33 cellular contexts compared by ENCODE assay signal in the genomic region with DNA sequence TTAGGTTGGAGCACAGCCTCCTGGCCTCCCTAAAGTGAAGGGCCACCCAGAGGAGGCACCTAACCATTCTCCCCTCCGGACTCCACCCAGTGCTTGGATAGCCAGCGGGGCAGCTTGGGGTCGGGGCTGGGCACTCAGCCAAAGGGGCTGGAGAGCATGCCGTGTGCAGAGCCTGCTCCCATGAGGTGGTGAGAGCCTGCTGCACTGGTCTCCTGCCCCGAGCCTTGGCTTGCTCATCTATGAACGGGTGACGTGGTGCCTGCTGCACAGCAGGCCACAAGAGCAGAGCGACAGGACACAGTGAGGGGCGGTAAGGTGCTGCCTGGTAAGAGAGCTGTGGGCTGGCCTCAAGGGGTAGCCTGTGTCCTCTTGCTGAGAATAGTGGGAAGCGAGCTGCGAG. TPM values are rescaled to one million over a fixed set of nuclear protein-coding genes. Genes with fewer than 3 reads are reported as not detected.
"Had no signal": no experiment of that assay in that cellular context is flagged by ENCODE, and none has a peak within 500 bp of the region (broad histone marks: within the 10 kb centered on the region; RNA-seq: fewer than 3 reads in every experiment).

No MANE protein-coding gene starts in this region.

- H3K4me2 ChIP-seq: PC-9 had no signal

- H3K36me3 ChIP-seq: cardiac muscle cell, colonic mucosa had no signal

- DNase-seq: activated B cell treated with CpG ODN at 0.5 μM for 24 hours; activated CD4-positive, alpha-beta memory T cell treated with anti-CD3 and anti-CD28 coated beads for 36 hours; activated CD4-positive, alpha-beta T cell treated with anti-CD3 and anti-CD28 coated beads for 4 hours; activated CD4-positive, alpha-beta T cell treated with anti-CD3 and anti-CD28 coated beads, Interleukin-2, amount 50 U/mL, for 1 hour; activated CD4-positive, CD25-positive, alpha-beta regulatory T cell treated with anti-CD3 and anti-CD28 coated beads, Interleukin-2, amount 50 U/mL, for 72 hours; activated CD8-positive, alpha-beta memory T cell treated with anti-CD3 and anti-CD28 coated beads, Interleukin-2, amount 50 U/mL, for 4 hours; activated gamma-delta T cell treated with Interleukin-2 at 50 U/mL for 16 hours; activated naive CD4-positive, alpha-beta T cell treated with anti-CD3 and anti-CD28 coated beads, Interleukin-2, amount 10 ng/mL, durations not matched to agents 7 days and 5 days; activated naive CD8-positive, alpha-beta T cell treated with anti-CD3 and anti-CD28 coated beads, Interleukin-2, amount 50 U/mL, for 24 hours; activated T-cell treated with anti-CD3 and anti-CD28 coated beads for 4 hours; activated T-cell treated with anti-CD3 and anti-CD28 coated beads, Interleukin-2, amount 50 U/mL, for 4 hours; anterior cingulate cortex; colonic mucosa; Karpas-422; MV-4-11; NCI-H1092; NCI-H1417; NCI-H146; NCI-H187; NCI-H2029 treated with DMSO at 0.1 percent for 48 hours; NCI-H2107; NCI-H2171; NCI-H446 treated with DMSO at 0.1 percent for 48 hours; NCI-H524; PC-9; SIG-M5; T-cell; T-helper 17 cell had no signal

- H2AFZ ChIP-seq: PC-9 had no signal

- H3K4me3 ChIP-seq: cardiac muscle cell, colonic mucosa, PC-9 had no signal

- H3K27me3 ChIP-seq: cardiac muscle cell, colonic mucosa had no signal

- H3K4me1 ChIP-seq: colonic mucosa had no signal

- H3K9me3 ChIP-seq: colonic mucosa had no signal

- H3K27ac ChIP-seq: cardiac muscle cell, colonic mucosa, PC-9, RWPE1, VCaP had no signal

RNA-seq across cellular contexts. Expression of a gene that starts 14.0 kb away (rescaled TPM):
- total RNA-seq: activated B cell treated with CpG ODN at 0.5 μM for 24 hours; activated T-cell treated with anti-CD3 and anti-CD28 coated beads, Interleukin-2, amount 50 U/mL, for 4 hours; cardiac muscle cell; OCI-LY7; PC-9; SK-MEL-5 had no signal
- polyA plus RNA-seq: cardiac muscle cell had no signal
